33 cellular contexts compared by ENCODE assay signal in the genomic region with DNA sequence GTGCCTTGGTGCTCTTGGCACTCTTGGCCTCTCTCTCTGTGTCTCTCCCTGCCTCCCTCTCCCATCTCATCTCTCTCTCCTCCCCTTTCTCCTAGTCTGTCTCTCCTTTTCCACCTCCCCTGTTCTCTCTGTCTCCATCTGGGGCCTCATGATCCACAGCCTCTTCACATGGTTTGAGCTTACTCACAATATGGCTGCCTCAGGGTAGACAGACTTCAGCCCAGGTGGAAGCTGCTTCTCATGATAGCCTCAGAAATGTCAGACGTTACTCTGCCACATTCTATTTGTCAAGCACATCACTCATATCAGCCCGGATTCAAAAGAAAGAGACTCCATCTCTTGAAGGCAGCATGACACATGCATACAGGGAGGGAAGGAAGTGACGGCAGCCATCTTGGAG. TPM values are rescaled to one million over a fixed set of nuclear protein-coding genes. Genes with fewer than 3 reads are reported as not detected.
DNase-seq lines count a peak whose midpoint lies in the region; ATAC-seq and TF ChIP-seq lines count a peak whose summit lies in the region.
"Had no signal": no experiment of that assay in that cellular context is flagged by ENCODE, and none has a peak within 500 bp of the region (broad histone marks: within the 10 kb centered on the region; RNA-seq: fewer than 3 reads in every experiment).

No MANE protein-coding gene starts in this region.

- no peak overlapping the region for H3K4me3 Mint-ChIP-seq in activated naive CD4-positive, alpha-beta T cell treated with anti-CD3 and anti-CD28 coated beads for 36 hours
- no peak overlapping the region for H3K4me3 Mint-ChIP-seq in GM23338
- no peak overlapping the region for H3K4me3 Mint-ChIP-seq in activated CD8-positive, alpha-beta T cell treated with anti-CD3 and anti-CD28 coated beads for 36 hours
- H3K4me3 Mint-ChIP-seq: activated naive CD4-positive, alpha-beta T cell treated with anti-CD3 and anti-CD28 coated beads, Interleukin-2, amount 10 ng/mL, durations not matched to agents 7 days and 5 days; brain had no signal

- no peak overlapping the region for H2AK5ac ChIP-seq in neuronal stem cell (ENCODE audit: low read depth, low read length)

- peaks cover 21% of the 10 kb centered on the region for H3K4me1 Mint-ChIP-seq in activated naive CD4-positive, alpha-beta T cell treated with anti-CD3 and anti-CD28 coated beads for 36 hours (ENCODE audit: low read depth)
- H3K4me1 Mint-ChIP-seq in GM23338: peaks cover 6% of the 10 kb centered on the region; the same call in 2 of the 3 replicates
- H3K4me1 Mint-ChIP-seq in activated CD8-positive, alpha-beta T cell treated with anti-CD3 and anti-CD28 coated beads for 36 hours (ENCODE audit: low read depth): peaks cover 13% of the 10 kb centered on the region

- H4K91ac ChIP-seq in neuronal stem cell (ENCODE audit: low read depth, low read length, poor library complexity): no peak overlapping the region

- WGBS in neuronal stem cell (ENCODE audit: extremely low coverage in 2 of 2, insufficient read length in 2 of 2, insufficient replicate concordance in 1 of 2), 2 donors: no CpG with 5 or more reads among the region's 3 CpGs

- H3K27ac ChIP-seq in GM23338 (ENCODE audit: low read depth): no peak overlapping the region
- H3K27ac ChIP-seq in neuronal stem cell (replicated peaks; ENCODE audit: low read length): no peak overlapping the region
- no peak overlapping the region for H3K27ac ChIP-seq in Karpas-422 (ENCODE audit: low read length)
- H3K27ac ChIP-seq: gastrocnemius medialis, lower lobe of right lung, prostate gland, right lobe of liver, SK-N-MC, spleen, tibial artery had no signal

- no peak overlapping the region for H3K14ac ChIP-seq in neuronal stem cell (ENCODE audit: low read length)

- CTCF ChIA-PET in activated naive CD4-positive, alpha-beta T cell treated with anti-CD3 and anti-CD28 coated beads for 36 hours (lab: Charles Lee): interaction anchor here (0.9 to 2.7 kb wide), 8 partner anchors 13 to 210 kb away, joined by 3 to 26 read pairs (median 4); no protein-coding TSS in a partner anchor
- CTCF ChIA-PET in activated CD8-positive, alpha-beta T cell treated with anti-CD3 and anti-CD28 coated beads for 36 hours (lab: Charles Lee): interaction anchor here (1.0 to 10.5 kb wide), 6 partner anchors 14 to 85 kb away, joined by 3 to 137 read pairs (median 4); no protein-coding TSS in a partner anchor

- no peak for ATAC-seq in GM23338
- ATAC-seq in activated CD8-positive, alpha-beta T cell treated with anti-CD3 and anti-CD28 coated beads for 36 hours: no peak
- ATAC-seq: gastrocnemius medialis, lower lobe of right lung, right lobe of liver had no signal

- no peaks in the 10 kb centered on the region for H3K27me3 Mint-ChIP-seq in activated naive CD4-positive, alpha-beta T cell treated with anti-CD3 and anti-CD28 coated beads for 36 hours (ENCODE audit: low read depth)
- H3K27me3 Mint-ChIP-seq in GM23338 (ENCODE audit: insufficient read depth, low read depth, poor library complexity): peaks cover 17% of the 10 kb centered on the region
- H3K27me3 Mint-ChIP-seq in activated CD8-positive, alpha-beta T cell treated with anti-CD3 and anti-CD28 coated beads for 36 hours: no peaks in the 10 kb centered on the region
- H3K27me3 Mint-ChIP-seq: activated naive CD4-positive, alpha-beta T cell treated with anti-CD3 and anti-CD28 coated beads, Interleukin-2, amount 10 ng/mL, durations not matched to agents 7 days and 5 days; naive B cell had no signal

- H2BK5ac ChIP-seq in neuronal stem cell (ENCODE audit: low read length): no peak overlapping the region

- H2BK15ac ChIP-seq in neuronal stem cell (ENCODE audit: low read length): no peak overlapping the region

- H3K79me2 ChIP-seq in GM23338 (replicated peaks; ENCODE audit: insufficient read depth) (no peaks in the 10 kb centered on the region), Karpas-422 (ENCODE audit: low read length) (no peaks in the 10 kb centered on the region)

- no peaks in the 10 kb centered on the region for H3F3A ChIP-seq in GM23338 (replicated peaks; ENCODE audit: low read depth)

- H2BK12ac ChIP-seq in neuronal stem cell (ENCODE audit: low read length): no peak overlapping the region

- peaks cover 2% of the 10 kb centered on the region for H3K79me1 ChIP-seq in neuronal stem cell (ENCODE audit: low read depth, low read length)

- H3K36me3 Mint-ChIP-seq in activated naive CD4-positive, alpha-beta T cell treated with anti-CD3 and anti-CD28 coated beads for 36 hours (ENCODE audit: low read depth): peaks cover 9% of the 10 kb centered on the region
- H3K36me3 Mint-ChIP-seq in GM23338 (ENCODE audit: low read depth): no peaks in the 10 kb centered on the region
- peaks cover 39% of the 10 kb centered on the region for H3K36me3 Mint-ChIP-seq in activated CD8-positive, alpha-beta T cell treated with anti-CD3 and anti-CD28 coated beads for 36 hours (ENCODE audit: low read depth)
- H3K36me3 Mint-ChIP-seq: brain, naive B cell had no signal

- H4K20me1 ChIP-seq in GM23338 (replicated peaks; ENCODE audit: insufficient read depth): no peaks in the 10 kb centered on the region
- H4K20me1 ChIP-seq in Karpas-422 (ENCODE audit: insufficient read depth, low read depth, low read length): no peaks in the 10 kb centered on the region

- no peak overlapping the region for H2BK120ac ChIP-seq in neuronal stem cell (ENCODE audit: low read depth, low read length)

- no peak overlapping the region for H3K4me2 ChIP-seq in GM23338
- H3K4me2 ChIP-seq in neuronal stem cell (ENCODE audit: insufficient read depth, low read length, poor library complexity, severe bottlenecking): no peak overlapping the region
- no peak overlapping the region for H3K4me2 ChIP-seq in Karpas-422 (ENCODE audit: low read depth, low read length, poor library complexity, severe bottlenecking)

- TF ChIP-seq CTCF in GM23338 (conservative IDR thresholded peaks at IDR 0.05; ENCODE audit: low read depth in 2 of 2): no peak
- TF ChIP-seq CTCF in activated CD8-positive, alpha-beta T cell treated with anti-CD3 and anti-CD28 coated beads for 36 hours (IDR thresholded peaks at IDR 0.05): no peak

- intact Hi-C loops in activated naive CD4-positive, alpha-beta T cell treated with anti-CD3 and anti-CD28 coated beads for 36 hours (cut with micrococcal nuclease): no loop called here
- intact Hi-C loops in activated CD8-positive, alpha-beta T cell treated with anti-CD3 and anti-CD28 coated beads for 36 hours (cut with micrococcal nuclease): loop anchor here (5.0 kb wide), 1 partner anchor 33 kb away; no protein-coding TSS in a partner anchor

- no peaks in the 10 kb centered on the region for H3K4me1 ChIP-seq in GM23338 (ENCODE audit: insufficient read depth)
- H3K4me1 ChIP-seq in neuronal stem cell (ENCODE audit: control insufficient read depth in 2 of 2, insufficient read depth in 1 of 2, low read depth in 1 of 2, low read length in 2 of 2): peaks cover 0 to 2% of the 10 kb centered on the region in 2 donors
- peaks cover 3% of the 10 kb centered on the region for H3K4me1 ChIP-seq in Karpas-422 (ENCODE audit: low read length)
- H3K4me1 ChIP-seq: gastrocnemius medialis, prostate gland, right lobe of liver had no signal

- H2AFZ ChIP-seq in GM23338 (0 out of 2 replicates have a peak overlapping the region, but pooled peaks have one; percentile 43), neuronal stem cell (ENCODE audit: low read length) (peak overlapping the region; percentile 62), Karpas-422 (ENCODE audit: low read length) (no peak overlapping the region)

- H3K36me3 ChIP-seq in GM23338 (ENCODE audit: insufficient read depth) (no peaks in the 10 kb centered on the region), neuronal stem cell (replicated peaks in 1 of 2; ENCODE audit: control insufficient read depth in 2 of 2, insufficient read depth in 2 of 2, low read length in 2 of 2) (no peaks in the 10 kb centered on the region), Karpas-422 (ENCODE audit: insufficient read depth, low read length) (no peaks in the 10 kb centered on the region)
- H3K36me3 ChIP-seq: gastrocnemius medialis, MG63, prostate gland, right lobe of liver, tibial artery had no signal

- H3K9me3 ChIP-seq in neuronal stem cell (replicated peaks in 1 of 2; ENCODE audit: control insufficient read depth in 2 of 2, insufficient read depth in 1 of 2, low read depth in 1 of 2, low read length in 2 of 2) (peaks cover 0 to 5% of the 10 kb centered on the region in 2 donors), Karpas-422 (ENCODE audit: low read length) (no peaks in the 10 kb centered on the region)
- H3K9me3 ChIP-seq: gastrocnemius medialis, MG63, prostate gland, right lobe of liver had no signal

- H3K9me2 ChIP-seq in GM23338 (ENCODE audit: insufficient read depth) (0 out of 2 replicates have a peak, but pooled peaks cover 7% of the 10 kb centered on the region), Karpas-422 (replicated peaks; ENCODE audit: insufficient read depth, low read length) (no peaks in the 10 kb centered on the region)

- no peak overlapping the region for H3K23ac ChIP-seq in neuronal stem cell (ENCODE audit: low read depth, low read length, poor library complexity)

- H4K8ac ChIP-seq in neuronal stem cell (ENCODE audit: low read depth, low read length): no peak overlapping the region

- H3K9me3 Mint-ChIP-seq in activated naive CD4-positive, alpha-beta T cell treated with anti-CD3 and anti-CD28 coated beads for 36 hours: peaks cover 7% of the 10 kb centered on the region
- peaks cover 9% of the 10 kb centered on the region; the same call in 2 of the 3 replicates for H3K9me3 Mint-ChIP-seq in GM23338
- peaks cover 7% of the 10 kb centered on the region for H3K9me3 Mint-ChIP-seq in activated CD8-positive, alpha-beta T cell treated with anti-CD3 and anti-CD28 coated beads for 36 hours

- no peak overlapping the region for H3K4ac ChIP-seq in neuronal stem cell (ENCODE audit: low read length)

- H3K9ac ChIP-seq in neuronal stem cell (ENCODE audit: low read depth, low read length, poor library complexity) (no peak overlapping the region), Karpas-422 (ENCODE audit: low read length) (no peak overlapping the region)

- peak overlapping the region; percentile 22 for H3K27ac Mint-ChIP-seq in activated naive CD4-positive, alpha-beta T cell treated with anti-CD3 and anti-CD28 coated beads for 36 hours
- H3K27ac Mint-ChIP-seq in GM23338: no peak overlapping the region
- H3K27ac Mint-ChIP-seq in activated CD8-positive, alpha-beta T cell treated with anti-CD3 and anti-CD28 coated beads for 36 hours: peak overlapping the region; percentile 69
- H3K27ac Mint-ChIP-seq: activated naive CD4-positive, alpha-beta T cell treated with anti-CD3 and anti-CD28 coated beads, Interleukin-2, amount 10 ng/mL, durations not matched to agents 7 days and 5 days; brain had no signal

- H3K18ac ChIP-seq in neuronal stem cell (ENCODE audit: low read length): no peak overlapping the region

- DNase-seq in activated naive CD4-positive, alpha-beta T cell treated with anti-CD3 and anti-CD28 coated beads for 36 hours: no peak
- DNase-seq in activated naive CD4-positive, alpha-beta T cell (lab: John Stamatoyannopoulos, UW): no peak
- DNase-seq in GM23338 (ENCODE audit: low spot score) (no peak), neuronal stem cell (ENCODE audit: low spot score) (no peak), GOT3 (lab: John Stamatoyannopoulos, UW) (no peak), AG08396 (ENCODE audit: low spot score) (no peak), Karpas-422 (no peak)
- no peak for DNase-seq in activated CD8-positive, alpha-beta T cell treated with anti-CD3 and anti-CD28 coated beads for 36 hours
- DNase-seq: activated naive CD4-positive, alpha-beta T cell treated with anti-CD3 and anti-CD28 coated beads, Interleukin-2, amount 10 ng/mL, durations not matched to agents 7 days and 5 days; activated T-cell treated with anti-CD3 and anti-CD28 coated beads, Interleukin-2, amount 50 U/mL, for 48 hours; amniotic stem cell; cerebellar nuclear complex; COR-L47; gastrocnemius medialis; hippocampal formation; lower lobe of right lung; MG63; midbrain; naive B cell; NCI-H1417; NCI-H2029; NCI-H510A treated with DMSO at 0.1 percent for 48 hours; occipital lobe; right lobe of liver; spleen; stimulated activated CD4-positive, alpha-beta T cell treated with anti-CD3 and anti-CD28 coated beads, Interleukin-2, amount 100 ng/mL, for 24 hours; tibial artery had no signal

- H3K27me3 ChIP-seq in GM23338 (ENCODE audit: insufficient read depth) (peaks cover 5% of the 10 kb centered on the region; the same call in 1 of the 2 replicates), neuronal stem cell (ENCODE audit: control insufficient read depth in 3 of 3, insufficient read depth in 3 of 3, low read depth in 1 of 3, low read length in 3 of 3) (peaks cover 0 to 4% (median 2%) of the 10 kb centered on the region in 3 experiments), Karpas-422 (ENCODE audit: low read length) (no peaks in the 10 kb centered on the region)
- H3K27me3 ChIP-seq: gastrocnemius medialis, MG63, right lobe of liver, spleen had no signal

- POLR2A ChIA-PET in activated CD8-positive, alpha-beta T cell treated with anti-CD3 and anti-CD28 coated beads for 36 hours (lab: Charles Lee): interaction anchor here (0.6 to 1.6 kb wide), 3 partner anchors 81 to 106 kb away, joined by 3 to 4 read pairs (median 3); no protein-coding TSS in a partner anchor

- H3K4me3 ChIP-seq in GM23338 (no peak overlapping the region), neuronal stem cell (ENCODE audit: low read length in 2 of 2) (no peak overlapping the region), Karpas-422 (ENCODE audit: low read length) (no peak overlapping the region)
- H3K4me3 ChIP-seq: gastrocnemius medialis, lower lobe of right lung, MG63, prostate gland, right lobe of liver, SK-N-MC, spleen, tibial artery had no signal

RNA-seq across cellular contexts. Expression of a gene that starts 18.4 kb away (rescaled TPM):
- 10 to 100 TPM; 22.4 to 24.1 TPM for total RNA-seq in activated naive CD4-positive, alpha-beta T cell treated with anti-CD3 and anti-CD28 coated beads for 36 hours
- 0.24 TPM in 1 of 2 replicates, not detected in the other for total RNA-seq in GM23338 (2014; rRNA removed; shearing (Covaris generic))
- not detected in 2 replicates for polyA plus RNA-seq in GM23338 (2016; fragmentation: Nextera tagmentation; extraction: Ambion mirVana)
- total RNA-seq in activated CD8-positive, alpha-beta T cell treated with anti-CD3 and anti-CD28 coated beads for 36 hours: 10 to 100 TPM; 48.5 to 51.9 TPM
- not detected for polyA plus RNA-seq in neuronal stem cell (2013, experiment 1 of 2)
- not detected for polyA plus RNA-seq in neuronal stem cell (2013, experiment 2 of 2)
- not detected in 2 replicates for total RNA-seq in Karpas-422 (2014; rRNA removed; shearing (Covaris generic); ENCODE audit: low replicate concordance)
- total RNA-seq: A673, fibroblast of lung, HT-29 had no signal
- polyA plus RNA-seq: fibroblast of lung had no signal

RNA-seq across cellular contexts. Expression of a gene that starts 24.4 kb away (rescaled TPM):
- 10 to 100 TPM; 26.6 to 28.4 TPM for total RNA-seq in activated naive CD4-positive, alpha-beta T cell treated with anti-CD3 and anti-CD28 coated beads for 36 hours
- 0.14 TPM in 1 of 2 replicates, not detected in the other for total RNA-seq in GM23338 (2014; rRNA removed; shearing (Covaris generic))
- polyA plus RNA-seq in GM23338 (2016; fragmentation: Nextera tagmentation; extraction: Ambion mirVana): 0.10 and 0.31 TPM in 2 replicates
- 10 to 100 TPM; 44.1 to 45.5 TPM for total RNA-seq in activated CD8-positive, alpha-beta T cell treated with anti-CD3 and anti-CD28 coated beads for 36 hours
- polyA plus RNA-seq in neuronal stem cell (2013, experiment 1 of 2): 0.01 TPM
- not detected for polyA plus RNA-seq in neuronal stem cell (2013, experiment 2 of 2)
- total RNA-seq in Karpas-422 (2014; rRNA removed; shearing (Covaris generic); ENCODE audit: low replicate concordance): not detected in 2 replicates
- total RNA-seq: fibroblast of lung had no signal
- polyA plus RNA-seq: fibroblast of lung had no signal

RNA-seq across cellular contexts. Expression of a gene that starts 25.5 kb away (rescaled TPM):
- 10 to 100 TPM; 38.4 to 42.9 TPM for total RNA-seq in activated naive CD4-positive, alpha-beta T cell treated with anti-CD3 and anti-CD28 coated beads for 36 hours
- 125 and 144 TPM in 2 replicates for total RNA-seq in GM23338 (2014; rRNA removed; shearing (Covaris generic))
- 85.6 and 95.2 TPM in 2 replicates for polyA plus RNA-seq in GM23338 (2016; fragmentation: Nextera tagmentation; extraction: Ambion mirVana)
- 10 to 100 TPM; 55.9 to 56.8 TPM for total RNA-seq in activated CD8-positive, alpha-beta T cell treated with anti-CD3 and anti-CD28 coated beads for 36 hours
- polyA plus RNA-seq in neuronal stem cell (2013, experiment 1 of 2): 20.8 TPM
- polyA plus RNA-seq in neuronal stem cell (2013, experiment 2 of 2): 20.9 TPM
- 30.0 and 37.6 TPM in 2 replicates for total RNA-seq in Karpas-422 (2014; rRNA removed; shearing (Covaris generic); ENCODE audit: low replicate concordance)

Comparison
In these comparisons a context has a peak if more than half of its experiments do, and no peak if none do; other contexts are left out.
1. RNA of a gene that starts 18.4 kb away (total RNA-seq): 48.5 to 51.9 TPM in activated CD8-positive, alpha-beta T cell treated with anti-CD3 and anti-CD28 coated beads for 36 hours and 22.4 to 24.1 TPM in activated naive CD4-positive, alpha-beta T cell treated with anti-CD3 and anti-CD28 coated beads for 36 hours; 0.24 TPM in GM23338 and not detected in Karpas-422; every median in the first group is over 10 times any median in the second.
2. RNA of a gene that starts 24.4 kb away (total RNA-seq): 44.1 to 45.5 TPM in activated CD8-positive, alpha-beta T cell treated with anti-CD3 and anti-CD28 coated beads for 36 hours and 26.6 to 28.4 TPM in activated naive CD4-positive, alpha-beta T cell treated with anti-CD3 and anti-CD28 coated beads for 36 hours; 0.14 TPM in GM23338 and not detected in Karpas-422; every median in the first group is over 10 times any median in the second.